Comparison of ENCODE assay signal across 28 cellular contexts in genomic region chr2:46469116-46469515, GRCh38. TPM values are rescaled to one million over a fixed set of nuclear protein-coding genes. Genes with fewer than 3 reads are reported as not detected.
"Had no signal": no experiment of that assay in that cellular context is flagged by ENCODE, and none has a peak within 500 bp of the region (broad histone marks: within the 10 kb centered on the region; RNA-seq: fewer than 3 reads in every experiment).

No MANE protein-coding gene starts in this region.

- H3K9me3 ChIP-seq: esophagus squamous epithelium, neutrophil, sigmoid colon, stomach, thoracic aorta, transverse colon had no signal

- H3K27ac Mint-ChIP-seq: immature natural killer cell; naive thymus-derived CD8-positive, alpha-beta T cell had no signal

- H3K27me3 ChIP-seq: esophagus squamous epithelium, neutrophil, sigmoid colon, stomach, transverse colon had no signal

- ATAC-seq: left colon; naive thymus-derived CD8-positive, alpha-beta T cell had no signal

- H3K27me3 Mint-ChIP-seq: naive thymus-derived CD8-positive, alpha-beta T cell had no signal

- FAIRE-seq: colon, kidney, urothelium cell line had no signal

- H3K36me3 ChIP-seq: esophagus squamous epithelium, neutrophil, sigmoid colon, stomach, thoracic aorta, transverse colon had no signal

- H3K4me3 Mint-ChIP-seq: immature natural killer cell; naive thymus-derived CD8-positive, alpha-beta T cell had no signal

- H3K4me3 ChIP-seq: esophagus squamous epithelium, lung, sigmoid colon, skin epidermis, stomach, thoracic aorta, transverse colon had no signal

- H3K36me3 Mint-ChIP-seq: immature natural killer cell; naive thymus-derived CD8-positive, alpha-beta T cell had no signal

- H3K4me1 ChIP-seq: transverse colon had no signal

- DNase-seq: cerebellar nuclear complex; effector CD4-positive, alpha-beta T cell; esophagus squamous epithelium; foreskin fibroblast; immature natural killer cell; kidney; left colon; left ventricle myocardium superior; naive thymus-derived CD8-positive, alpha-beta T cell; posterior cingulate gyrus; sigmoid colon; stimulated activated CD4-positive, alpha-beta T cell treated with anti-CD3 and anti-CD28 coated beads, Interleukin-2, amount 100 ng/mL, for 24 hours; stimulated activated naive CD4-positive, alpha-beta T cell; stomach; substantia nigra; transverse colon had no signal

- H3K9me3 Mint-ChIP-seq: immature natural killer cell had no signal

- H3K27ac ChIP-seq: esophagus squamous epithelium, stomach, thoracic aorta, transverse colon had no signal

RNA-seq across cellular contexts. Expression of gene TMEM247, which starts 10.2 kb away (rescaled TPM):
- total RNA-seq: dermis microvascular lymphatic vessel endothelial cell; esophagus squamous epithelium; kidney; left colon; left ventricle myocardium superior; lung; mesenteric fat pad; mononuclear cell; naive thymus-derived CD8-positive, alpha-beta T cell; osteoblast; pulmonary artery endothelial cell; sigmoid colon; stomach; thoracic aorta; transverse colon had no signal
- polyA plus RNA-seq: immature natural killer cell; lung; naive thymus-derived CD8-positive, alpha-beta T cell; neural cell; sigmoid colon; stomach had no signal
